Comparison of ENCODE assay signal across 9 cellular contexts in genomic region chr19:51590441-51590840, GRCh38. TPM values are rescaled to one million over a fixed set of nuclear protein-coding genes. Genes with fewer than 3 reads are reported as not detected.
"Had no signal": no experiment of that assay in that cellular context is flagged by ENCODE, and none has a peak within 500 bp of the region (broad histone marks: within the 10 kb centered on the region; RNA-seq: fewer than 3 reads in every experiment).

No MANE protein-coding gene starts in this region.

- FAIRE-seq: G401.6, GM12878, GM12891, GM12892, GM18507, GM19239 had no signal

- ATAC-seq: GM12878 had no signal

- DNase-seq: GDM1, GF-D8 had no signal

- H3K4me3 ChIP-seq: GM12878 had no signal

RNA-seq across cellular contexts. Expression of gene SIGLEC5, which starts 39.8 kb away (rescaled TPM):
- total RNA-seq: G401 had no signal

RNA-seq across cellular contexts. Expression of gene SIGLEC14, which starts 56.2 kb away (rescaled TPM):
- total RNA-seq: G401 had no signal

RNA-seq across cellular contexts. Expression of gene SIGLEC6, which starts 59.0 kb away (rescaled TPM):
- total RNA-seq: G401 had no signal
